Comparison of ENCODE assay signal across 1 cellular context in the genomic region with DNA sequence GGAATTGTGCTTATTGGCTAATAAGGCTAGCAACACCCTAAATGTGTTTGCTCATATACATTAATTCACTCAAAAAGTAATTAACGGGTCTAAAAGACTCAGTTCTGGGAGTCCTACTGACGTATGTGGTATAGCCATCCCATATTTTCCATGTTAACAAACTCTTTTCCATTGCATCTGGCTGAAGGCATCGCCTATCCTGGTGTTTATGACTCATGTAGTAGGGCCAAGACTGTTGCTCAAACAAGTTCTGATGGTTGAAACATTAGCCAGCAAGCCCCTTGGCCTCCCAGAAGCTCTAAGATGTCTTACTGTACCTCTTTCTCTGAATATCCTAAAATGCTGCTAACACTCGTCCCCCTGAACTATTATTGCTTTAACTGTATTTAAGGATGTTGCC.
TF ChIP-seq lines count a peak whose summit lies in the region.

No MANE protein-coding gene starts in this region.

TF ChIP-seq in H1, 55 proteins besides CTCF, POLR2A, EP300 and RAD21:
- no peak for TF ChIP-seq SIRT6 (IDR thresholded peaks at IDR 0.05; ENCODE audit: low read length)
- no peak for TF ChIP-seq MAFK (IDR thresholded peaks at IDR 0.05; ENCODE audit: low read depth, low read length)
- no peak for TF ChIP-seq TAF7 (optimal IDR thresholded peaks at IDR 0.05; ENCODE audit: borderline replicate concordance, low read depth, low read length)
- TF ChIP-seq BRCA1 (IDR thresholded peaks at IDR 0.05; ENCODE audit: low read depth, low read length) = no peak
- TF ChIP-seq HDAC2 (IDR thresholded peaks at IDR 0.05; ENCODE audit: borderline replicate concordance in 1 of 2, low read depth in 2 of 2, low read length in 2 of 2) = no peak
- TF ChIP-seq, protein P1, sequence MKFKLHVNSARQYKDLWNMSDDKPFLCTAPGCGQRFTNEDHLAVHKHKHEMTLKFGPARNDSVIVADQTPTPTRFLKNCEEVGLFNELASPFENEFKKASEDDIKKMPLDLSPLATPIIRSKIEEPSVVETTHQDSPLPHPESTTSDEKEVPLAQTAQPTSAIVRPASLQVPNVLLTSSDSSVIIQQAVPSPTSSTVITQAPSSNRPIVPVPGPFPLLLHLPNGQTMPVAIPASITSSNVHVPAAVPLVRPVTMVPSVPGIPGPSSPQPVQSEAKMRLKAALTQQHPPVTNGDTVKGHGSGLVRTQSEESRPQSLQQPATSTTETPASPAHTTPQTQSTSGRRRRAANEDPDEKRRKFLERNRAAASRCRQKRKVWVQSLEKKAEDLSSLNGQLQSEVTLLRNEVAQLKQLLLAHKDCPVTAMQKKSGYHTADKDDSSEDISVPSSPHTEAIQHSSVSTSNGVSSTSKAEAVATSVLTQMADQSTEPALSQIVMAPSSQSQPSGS (IDR thresholded peaks at IDR 0.05; ENCODE audit: low read length) = no peak
- TF ChIP-seq BCL11A (IDR thresholded peaks at IDR 0.05; ENCODE audit: low read depth in 2 of 2, low read length in 2 of 2) = no peak
- TF ChIP-seq CBX8 (IDR thresholded peaks at IDR 0.05; ENCODE audit: borderline replicate concordance, low read depth, low read length) = no peak
- TF ChIP-seq TAF1 (IDR thresholded peaks at IDR 0.05; ENCODE audit: low read depth, low read length) = no peak
